In the genomic region with DNA sequence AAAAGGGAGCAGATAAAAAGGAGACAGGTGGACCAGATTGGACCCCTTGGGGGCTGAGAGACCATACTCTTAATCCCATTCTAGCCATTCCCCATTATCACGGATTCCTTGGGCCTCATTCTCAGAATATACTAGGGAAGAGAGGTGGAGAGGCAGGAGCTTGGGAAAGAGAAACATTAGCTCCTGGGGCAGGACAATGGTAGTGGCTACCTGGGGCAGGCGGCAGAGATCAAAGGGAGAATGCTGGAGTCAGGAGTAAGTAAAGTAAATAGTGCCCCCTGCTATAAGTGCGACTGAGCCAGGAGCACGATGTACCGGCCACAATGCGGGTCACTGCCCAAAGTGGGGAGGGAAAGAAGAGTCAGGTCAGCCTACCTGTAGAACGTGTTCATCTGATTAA, we compare ENCODE assay signal across 24 cellular contexts. TPM values are rescaled to one million over a fixed set of nuclear protein-coding genes. Genes with fewer than 3 reads are reported as not detected.
DNase-seq lines count a peak whose midpoint lies in the region; ATAC-seq and TF ChIP-seq lines count a peak whose summit lies in the region.
"Had no signal": no experiment of that assay in that cellular context is flagged by ENCODE, and none has a peak within 500 bp of the region (broad histone marks: within the 10 kb centered on the region; RNA-seq: fewer than 3 reads in every experiment).

No MANE protein-coding gene starts in this region.

- H3K9me3 Mint-ChIP-seq in endodermal cell (no peaks in the 10 kb centered on the region), nephron progenitor cell (no peaks in the 10 kb centered on the region)
- H3K9me3 Mint-ChIP-seq: CD4-positive, alpha-beta T cell had no signal

- H3K4me3 ChIP-seq in endodermal cell (ENCODE audit: low read length) (no peak overlapping the region), mucosa of rectum (ENCODE audit: low read length in 2 of 2) (no peak overlapping the region), psoas muscle (no peak overlapping the region)
- H3K4me3 ChIP-seq: SJCRH30 had no signal

- H3K27me3 ChIP-seq in endodermal cell (ENCODE audit: control insufficient read depth, insufficient read depth, low read length, poor library complexity, severe bottlenecking) (no peaks in the 10 kb centered on the region), mucosa of rectum (ENCODE audit: control insufficient read depth in 2 of 2, insufficient read depth in 2 of 2, low read length in 2 of 2) (no peaks in the 10 kb centered on the region), psoas muscle (ENCODE audit: insufficient read depth in 3 of 3, low read length in 2 of 3) (no peaks in the 10 kb centered on the region)
- H3K27me3 ChIP-seq: BE2C, SJCRH30 had no signal

- H3K9me3 ChIP-seq in endodermal cell (ENCODE audit: control insufficient read depth, low read length) (no peaks in the 10 kb centered on the region), mucosa of rectum (ENCODE audit: control insufficient read depth in 2 of 2, low read length in 2 of 2) (no peaks in the 10 kb centered on the region), psoas muscle (no peaks in the 10 kb centered on the region)
- H3K9me3 ChIP-seq: BE2C, SJCRH30 had no signal

- H3K4me1 ChIP-seq in endodermal cell (ENCODE audit: control insufficient read depth, insufficient read depth, low read length) (peaks cover 3% of the 10 kb centered on the region), mucosa of rectum (ENCODE audit: control insufficient read depth in 2 of 2, insufficient read depth in 2 of 2, low read length in 2 of 2) (peaks cover 42 to 47% of the 10 kb centered on the region in 2 donors), psoas muscle (no peaks in the 10 kb centered on the region)
- H3K4me1 ChIP-seq: BE2C had no signal

- no peak for ATAC-seq in psoas muscle
- ATAC-seq in HG02678 (IDR thresholded peaks at IDR 0.05; ENCODE audit: unreplicated experiment), result no peak
- ATAC-seq: HCT116, Panc1 had no signal

- WGBS in endodermal cell (ENCODE audit: insufficient coverage in 1 of 2, insufficient read length in 1 of 2), 2 experiments, result 71 to 77% methylated on average over 5 to 7 of the region's 7 CpGs
- WGBS in psoas muscle, 3 donors, result 83 to 88% (median 85%) methylated on average over 7 of the region's 7 CpGs

- in situ Hi-C loops in GM13976 (cut with MboI; ENCODE audit: low sequenced_read_pairs, unreplicated experiment), result no loop called here

- H3K27ac Mint-ChIP-seq in endodermal cell (no peak overlapping the region), nephron progenitor cell (no peak overlapping the region)
- H3K27ac Mint-ChIP-seq: CD4-positive, alpha-beta T cell had no signal

- TF ChIP-seq CTCF in GM13976 (IDR thresholded peaks at IDR 0.05; ENCODE audit: borderline replicate concordance, control extremely low read depth, extremely low read depth, insufficient read depth, missing control alignments) (no peak), endodermal cell (conservative IDR thresholded peaks at IDR 0.05) (no peak), psoas muscle (IDR thresholded peaks at IDR 0.05) (no peak), nephron progenitor cell (IDR thresholded peaks at IDR 0.05) (no peak)

- intact Hi-C loops in psoas muscle (cut with DNase I), result no loop called here

- peaks cover 11% of the 10 kb centered on the region for H3K36me3 Mint-ChIP-seq in endodermal cell (ENCODE audit: low read depth)
- peaks cover 8% of the 10 kb centered on the region for H3K36me3 Mint-ChIP-seq in nephron progenitor cell (ENCODE audit: low read depth)

- no peak overlapping the region for H3K9ac ChIP-seq in endodermal cell (ENCODE audit: extremely low read depth, low read length, poor library complexity, severe bottlenecking)
- H3K9ac ChIP-seq in mucosa of rectum (ENCODE audit: low read depth in 1 of 2, low read length in 2 of 2), result no peak overlapping the region

- no peak overlapping the region for H3K4me3 Mint-ChIP-seq in endodermal cell
- no peak overlapping the region for H3K4me3 Mint-ChIP-seq in nephron progenitor cell
- H3K4me3 Mint-ChIP-seq: CD4-positive, alpha-beta T cell had no signal

- DNase-seq in GM13976 (ENCODE audit: low spot score), result peak; percentile 6
- DNase-seq in endodermal cell, result peak; percentile 80
- no peak for DNase-seq in psoas muscle
- no peak for DNase-seq in nephron progenitor cell
- no peak for DNase-seq in SHP77 (lab: John Stamatoyannopoulos, UW)
- DNase-seq: BE2C; CD4-positive, alpha-beta T cell; COR-L47; DMS 273 treated with DMSO at 0.1 percent for 48 hours; DND-41; NCI-H1694; NCI-H2081 treated with DMSO at 0.1 percent for 48 hours; NCI-H748 treated with DMSO at 0.1 percent for 48 hours; NK-92 treated with Interleukin-12 subunit alpha and Interleukin-12 subunit beta, amount 100 ng/mL, for 24 hours; SJCRH30; T-helper 1 cell had no signal

- H3K4me1 Mint-ChIP-seq in endodermal cell (peaks cover 34% of the 10 kb centered on the region), nephron progenitor cell (peaks cover 7% of the 10 kb centered on the region)

- no peaks in the 10 kb centered on the region for H3K27me3 Mint-ChIP-seq in endodermal cell (ENCODE audit: insufficient read depth)
- peaks cover 14% of the 10 kb centered on the region for H3K27me3 Mint-ChIP-seq in nephron progenitor cell (ENCODE audit: low read depth, poor library complexity)
- H3K27me3 Mint-ChIP-seq: CD4-positive, alpha-beta T cell; IgD-negative memory B cell had no signal

- H3K27ac ChIP-seq in endodermal cell (ENCODE audit: low read depth, low read length) (no peak overlapping the region), mucosa of rectum (ENCODE audit: low read depth in 2 of 2, low read length in 2 of 2) (peak overlapping the region; percentile 89 to 96), psoas muscle (no peak overlapping the region)
- H3K27ac ChIP-seq: SJCRH30 had no signal

- H3K36me3 ChIP-seq in endodermal cell (ENCODE audit: control insufficient read depth, insufficient read depth, low read length) (peaks cover 16% of the 10 kb centered on the region), mucosa of rectum (ENCODE audit: control insufficient read depth in 2 of 2, insufficient read depth in 2 of 2, low read length in 2 of 2) (peaks cover 13 to 19% of the 10 kb centered on the region in 2 donors), psoas muscle (ENCODE audit: insufficient read depth in 1 of 2, low read depth in 1 of 2) (peaks cover 3 to 21% of the 10 kb centered on the region in 2 donors)
- H3K36me3 ChIP-seq: SJCRH30 had no signal

RNA-seq across cellular contexts. Expression of gene IHH, which starts 20.4 kb away (rescaled TPM):
- total RNA-seq in endodermal cell (10 to 100 TPM in 1 of 2 donors, 1 to 10 TPM in 1; 2.1 to 10.3 TPM), psoas muscle (not detected)
- 6.9 TPM for polyA plus RNA-seq in endodermal cell (2013, experiment 1 of 2)
- 3.5 TPM for polyA plus RNA-seq in endodermal cell (2013, experiment 2 of 2)
- under 1 TPM in 2 of 3 donors, not detected in 1; 0.03 to 0.12 TPM for polyA plus RNA-seq in psoas muscle
- total RNA-seq: CD4-positive, alpha-beta T cell; H1; M059J; NCI-H460; SJCRH30 had no signal
- polyA plus RNA-seq: IgD-negative memory B cell had no signal

RNA-seq across cellular contexts. Expression of gene CFAP65, which starts 39.8 kb away (rescaled TPM):
- total RNA-seq in endodermal cell, result 1 to 10 TPM in 1 of 2 donors, under 1 TPM in 1; 0.84 to 1.5 TPM
- 1.2 TPM for polyA plus RNA-seq in endodermal cell (2013, experiment 1 of 2)
- polyA plus RNA-seq in endodermal cell (2013, experiment 2 of 2), result 0.83 TPM
- total RNA-seq in psoas muscle, result not detected
- polyA plus RNA-seq in psoas muscle, result not detected
- total RNA-seq: CD4-positive, alpha-beta T cell; M059J; NCI-H460; SJCRH30 had no signal
- polyA plus RNA-seq: IgD-negative memory B cell had no signal

Comparison
In these comparisons a context has a peak if more than half of its experiments do, and no peak if none do; other contexts are left out.
1. DNase-seq: peak in GM13976 (single experiment) and endodermal cell (single experiment); none in psoas muscle (0 of 2), nephron progenitor cell (single experiment) and SHP77 (0 of 2).
2. H3K27ac ChIP-seq: peak in mucosa of rectum (2 of 2); none in endodermal cell (single experiment) and psoas muscle (single experiment).